16 cellular contexts compared by ENCODE assay signal in the genomic region with DNA sequence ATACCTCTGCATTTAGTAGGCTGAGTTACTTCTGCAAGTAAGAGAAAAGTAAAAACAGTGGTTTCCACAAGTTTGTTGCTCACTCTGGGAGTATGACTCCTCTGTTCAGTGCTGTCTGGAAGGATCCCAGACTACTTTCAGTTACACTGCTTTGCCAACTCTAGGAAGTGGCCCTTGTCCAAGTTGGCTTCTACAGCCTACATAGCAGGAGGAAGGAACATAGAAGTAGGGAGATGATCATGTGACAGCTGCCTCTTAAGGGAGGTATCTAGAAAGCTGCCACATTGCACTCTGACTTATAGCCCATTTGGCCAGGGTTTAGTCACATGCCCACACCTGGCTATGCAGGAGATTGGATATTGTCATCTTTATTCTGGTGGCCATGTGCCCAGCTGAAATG.
DNase-seq lines count a peak whose midpoint lies in the region; ATAC-seq, FAIRE-seq and TF ChIP-seq lines count a peak whose summit lies in the region.
"Had no signal": no experiment of that assay in that cellular context is flagged by ENCODE, and none has a peak within 500 bp of the region (broad histone marks: within the 10 kb centered on the region; RNA-seq: fewer than 3 reads in every experiment).

No MANE protein-coding gene starts in this region.

- no peak overlapping the region for H3K4me3 ChIP-seq in astrocyte of the cerebellum (ENCODE audit: low read depth, low read length)
- H3K4me3 ChIP-seq in prostate gland: no peak overlapping the region
- no peak overlapping the region for H3K4me3 ChIP-seq in OCI-LY7 (ENCODE audit: low read depth, low read length, poor library complexity, severe bottlenecking)
- no peak overlapping the region for H3K4me3 ChIP-seq in kidney (ENCODE audit: low read length in 2 of 2)
- H3K4me3 ChIP-seq: dorsolateral prefrontal cortex, gastrocnemius medialis had no signal

- intact Hi-C loops in left cardiac atrium (cut with DNase I): no loop called here
- intact Hi-C loops in prostate gland (cut with DNase I): no loop called here
- intact Hi-C loops in OCI-LY7 (cut with micrococcal nuclease; ENCODE audit: unreplicated experiment): no loop called here
- intact Hi-C loops in kidney (cut with DNase I): no loop called here

- FAIRE-seq in kidney (lab: Jason Lieb, UNC): no peak

- no TSS peak for BruUV-seq in OCI-LY7 (replicated peaks; lab: Mats Ljungman, UMichigan)

- H3K9me3 ChIP-seq in prostate gland: no peaks in the 10 kb centered on the region
- H3K9me3 ChIP-seq in OCI-LY7 (ENCODE audit: low read length): no peaks in the 10 kb centered on the region
- no peaks in the 10 kb centered on the region for H3K9me3 ChIP-seq in kidney (ENCODE audit: control insufficient read depth in 1 of 2, low read length in 2 of 2)
- H3K9me3 ChIP-seq: gastrocnemius medialis had no signal

- H3K79me2 ChIP-seq in OCI-LY7 (ENCODE audit: insufficient read depth, low read depth, low read length): no peaks in the 10 kb centered on the region

- no peak for TF ChIP-seq POLR2A in prostate gland (IDR thresholded peaks at IDR 0.05)

- CTCF ChIA-PET in OCI-LY7 (lab: Charles Lee; ENCODE audit: unreplicated experiment): no interaction called here

- peak; percentile 21 for DNase-seq in H4 (ENCODE audit: low spot score)
- DNase-seq in astrocyte of the cerebellum (ENCODE audit: low read depth): peak; percentile 37
- DNase-seq in left cardiac atrium: peak; percentile 55
- peak; percentile 30 for DNase-seq in prostate gland (ENCODE audit: low spot score)
- no peak for DNase-seq in OCI-LY7 (ENCODE audit: low spot score)
- no peak for DNase-seq in AG08395 (ENCODE audit: low spot score)
- DNase-seq in kidney: no peak
- no peak for DNase-seq in immature natural killer cell
- DNase-seq: activated CD4-positive, CD25-positive, alpha-beta regulatory T cell treated with anti-CD3 and anti-CD28 coated beads, Interleukin-2, amount 50 U/mL, for 72 hours; kidney glomerular epithelial cell; NCI-H1105 treated with DMSO at 0.1 percent for 48 hours; NCI-H510A had no signal

- no peak overlapping the region for H2AFZ ChIP-seq in OCI-LY7 (ENCODE audit: low read length)

- in situ Hi-C loops in astrocyte of the cerebellum (cut with HindIII; ENCODE audit: low sequenced_read_pairs): no loop called here

- ATAC-seq in left cardiac atrium: peak; percentile 93 to 97

- no peak overlapping the region for H3K27ac ChIP-seq in prostate gland
- no peak overlapping the region for H3K27ac ChIP-seq in OCI-LY7 (ENCODE audit: low read depth, low read length, poor library complexity, severe bottlenecking)
- H3K27ac ChIP-seq in kidney (ENCODE audit: low read depth in 2 of 2, low read length in 2 of 2): no peak overlapping the region
- H3K27ac ChIP-seq: dorsolateral prefrontal cortex, gastrocnemius medialis had no signal

- no peaks in the 10 kb centered on the region for H3K36me3 Mint-ChIP-seq in immature natural killer cell
- H3K36me3 Mint-ChIP-seq: type B pancreatic cell had no signal

- H3K4me1 ChIP-seq in prostate gland (replicated peaks): peaks cover 2% of the 10 kb centered on the region
- no peaks in the 10 kb centered on the region for H3K4me1 ChIP-seq in OCI-LY7 (ENCODE audit: insufficient read depth, low read length, poor library complexity, severe bottlenecking)
- no peaks in the 10 kb centered on the region for H3K4me1 ChIP-seq in kidney (ENCODE audit: control insufficient read depth in 1 of 2, insufficient read depth in 1 of 2, low read depth in 1 of 2, low read length in 2 of 2)
- H3K4me1 ChIP-seq: gastrocnemius medialis had no signal

- no peak overlapping the region for H3K4me3 Mint-ChIP-seq in immature natural killer cell
- H3K4me3 Mint-ChIP-seq: T-helper 1 cell treated with Interleukin-12 subunit alpha and Interleukin-12 subunit beta and Interleukin-4 antibody, amounts not matched to agents 30 μg/mL and 1 μg/mL, for 36 hours; type B pancreatic cell had no signal

- no peaks in the 10 kb centered on the region for H4K20me1 ChIP-seq in OCI-LY7 (ENCODE audit: insufficient read depth, low read length)

- H3K36me3 ChIP-seq in prostate gland: no peaks in the 10 kb centered on the region
- H3K36me3 ChIP-seq in OCI-LY7 (ENCODE audit: insufficient read depth, low read length): no peaks in the 10 kb centered on the region
- H3K36me3 ChIP-seq in kidney (ENCODE audit: control insufficient read depth in 1 of 2, insufficient read depth in 2 of 2, low read length in 2 of 2): no peaks in the 10 kb centered on the region
- H3K36me3 ChIP-seq: gastrocnemius medialis had no signal

- peaks cover 0 to 12% (median 3%) of the 10 kb centered on the region in 6 donors for H3K9me3 Mint-ChIP-seq in immature natural killer cell
- H3K9me3 Mint-ChIP-seq: T-helper 1 cell treated with Interleukin-12 subunit alpha and Interleukin-12 subunit beta and Interleukin-4 antibody, amounts not matched to agents 30 μg/mL and 1 μg/mL, for 36 hours had no signal

- no peaks in the 10 kb centered on the region for H3K27me3 ChIP-seq in prostate gland (replicated peaks; ENCODE audit: insufficient read depth)
- H3K27me3 ChIP-seq: dorsolateral prefrontal cortex, gastrocnemius medialis had no signal

- H3K27ac Mint-ChIP-seq in immature natural killer cell: no peak overlapping the region
- H3K27ac Mint-ChIP-seq: T-helper 1 cell treated with Interleukin-12 subunit alpha and Interleukin-12 subunit beta and Interleukin-4 antibody, amounts not matched to agents 30 μg/mL and 1 μg/mL, for 36 hours; type B pancreatic cell had no signal

- peaks cover 0 to 3% (median 0%) of the 10 kb centered on the region in 3 donors for H3K27me3 Mint-ChIP-seq in immature natural killer cell (ENCODE audit: low read depth in 3 of 3)
- H3K27me3 Mint-ChIP-seq: type B pancreatic cell had no signal

- POLR2A ChIA-PET in OCI-LY7 (lab: Charles Lee): no interaction called here

- H3K4me2 ChIP-seq in OCI-LY7 (ENCODE audit: low read length): no peak overlapping the region

- no peaks in the 10 kb centered on the region for H3K4me1 Mint-ChIP-seq in immature natural killer cell

- H3K9me2 ChIP-seq in OCI-LY7 (ENCODE audit: insufficient read depth, low read length): no peaks in the 10 kb centered on the region

- no peak overlapping the region for H3K9ac ChIP-seq in kidney (ENCODE audit: low read length in 2 of 2)

- TF ChIP-seq CTCF in astrocyte of the cerebellum (IDR thresholded peaks at IDR 0.05; ENCODE audit: low read depth, low read length, missing control alignments) (no peak), prostate gland (IDR thresholded peaks at IDR 0.05) (no peak), OCI-LY7 (conservative IDR thresholded peaks at IDR 0.05; ENCODE audit: low read length) (no peak), kidney (IDR thresholded peaks at IDR 0.05; ENCODE audit: borderline replicate concordance, extremely low read depth, insufficient read depth) (no peak)

Comparison
In these comparisons a context has a peak if more than half of its experiments do, and no peak if none do; other contexts are left out.
1. DNase-seq: peak in H4 (single experiment), astrocyte of the cerebellum (single experiment), left cardiac atrium (single experiment) and prostate gland (single experiment); none in OCI-LY7 (single experiment), AG08395 (single experiment), kidney (single experiment) and immature natural killer cell (0 of 3).